18 cellular contexts compared by ENCODE assay signal in the genomic region with DNA sequence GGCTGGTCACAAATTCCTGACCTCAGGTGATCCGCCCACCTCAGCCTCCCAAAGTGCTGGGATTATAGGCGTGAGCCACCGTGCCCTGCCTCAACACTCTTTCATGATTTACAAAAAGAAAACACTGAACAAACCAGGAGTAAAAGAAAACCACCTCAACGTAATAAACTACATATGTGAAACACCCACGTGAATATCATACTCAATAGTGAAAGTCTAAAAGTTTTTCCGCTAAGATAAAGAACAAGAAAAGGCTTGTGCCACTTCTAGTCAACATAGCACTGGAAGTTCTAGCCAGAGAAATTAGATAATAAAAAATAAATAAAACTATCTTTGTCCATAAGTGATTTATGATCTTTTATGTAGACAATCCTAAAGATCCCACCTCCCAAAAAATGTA.
"Had no signal": no experiment of that assay in that cellular context is flagged by ENCODE, and none has a peak within 500 bp of the region (broad histone marks: within the 10 kb centered on the region; RNA-seq: fewer than 3 reads in every experiment).

No MANE protein-coding gene starts in this region.

- H3K4me3 ChIP-seq: dorsolateral prefrontal cortex, lung, spleen, upper lobe of right lung had no signal

- H3K27ac Mint-ChIP-seq: activated naive CD8-positive, alpha-beta T cell; brain; natural killer cell treated with Interleukin-12 subunit alpha and Interleukin-12 subunit beta and Interleukin-15 and Interleukin-18, amount 100 ng/mL, for 72 hours had no signal

- H3K9me3 ChIP-seq: spleen, upper lobe of right lung had no signal

- H3K27me3 Mint-ChIP-seq: activated naive CD8-positive, alpha-beta T cell; brain; natural killer cell treated with Interleukin-12 subunit alpha and Interleukin-12 subunit beta and Interleukin-15 and Interleukin-18, amount 100 ng/mL, for 72 hours had no signal

- H3K27ac ChIP-seq: dorsolateral prefrontal cortex, upper lobe of right lung had no signal

- H3K4me1 ChIP-seq: upper lobe of right lung had no signal

- H3K9me3 Mint-ChIP-seq: natural killer cell treated with Interleukin-12 subunit alpha and Interleukin-12 subunit beta and Interleukin-15 and Interleukin-18, amount 100 ng/mL, for 72 hours had no signal

- H3K4me3 Mint-ChIP-seq: activated naive CD8-positive, alpha-beta T cell; brain; natural killer cell treated with Interleukin-12 subunit alpha and Interleukin-12 subunit beta and Interleukin-15 and Interleukin-18, amount 100 ng/mL, for 72 hours had no signal

- H3K27me3 ChIP-seq: dorsolateral prefrontal cortex, spleen, upper lobe of right lung had no signal

- DNase-seq: activated CD4-positive, CD25-positive, alpha-beta regulatory T cell; activated gamma-delta T cell; amygdala; caudate nucleus; dorsolateral prefrontal cortex; erythroblast; head of caudate nucleus; kidney; posterior cingulate gyrus; spleen; stimulated activated naive CD4-positive, alpha-beta T cell; T-helper 1 cell; T-helper 9 cell; upper lobe of right lung had no signal
